In the genomic region with DNA sequence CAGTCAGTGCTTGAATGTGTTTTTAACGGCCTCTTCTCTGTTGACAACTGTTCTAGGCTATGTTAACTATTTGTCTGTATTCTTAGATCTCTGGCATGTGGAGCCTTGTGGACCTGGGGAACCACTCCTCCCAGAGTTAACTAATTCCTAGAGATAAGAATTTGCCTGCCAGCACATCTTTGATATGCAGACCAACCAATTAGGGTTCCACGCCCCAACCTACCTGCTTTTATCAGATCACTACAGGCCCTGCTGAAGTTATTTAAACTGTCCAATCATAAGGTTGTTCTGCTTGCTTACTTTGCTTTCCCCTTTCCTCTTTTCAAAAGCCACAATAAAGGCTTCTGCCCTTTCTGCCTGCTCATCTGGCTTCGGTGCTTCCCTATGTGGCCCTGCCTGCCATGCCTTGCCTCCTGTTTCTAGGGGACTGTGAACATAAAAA, we compare ENCODE assay signal across 1 cellular context.
TF ChIP-seq lines count a peak whose summit lies in the region.

No MANE protein-coding gene starts in this region.

TF ChIP-seq in K562, 482 proteins besides CTCF, POLR2A, EP300 and RAD21 (continued from another document):
- TF ChIP-seq MGA (IDR thresholded peaks at IDR 0.05) (peak; percentile 53; the same call in 1 of the 2 replicates), RAD51 (IDR thresholded peaks at IDR 0.05; ENCODE audit: borderline replicate concordance, low read depth) (no peak), C11orf30 (IDR thresholded peaks at IDR 0.05; ENCODE audit: low read depth) (peak; percentile 53; the same call in 1 of the 2 replicates), ARID3A (IDR thresholded peaks at IDR 0.05; ENCODE audit: borderline replicate concordance, low read depth, low read length) (peak; percentile 45; the same call in 1 of the 2 replicates), ZBTB2 (IDR thresholded peaks at IDR 0.05) (no peak), TAL1 (IDR thresholded peaks at IDR 0.05) (peak; percentile 78), RCOR1 (IDR thresholded peaks at IDR 0.05; ENCODE audit: borderline replicate concordance in 1 of 2, low read depth in 2 of 2, low read length in 2 of 2) (peak in 1 of 2 experiments; percentile 22; a peak in 1 of 4 replicates), GATA2 (CRISPR knock-in tag; IDR thresholded peaks at IDR 0.05) (peak; percentile 18; the same call in 1 of the 2 replicates), HDAC6 (IDR thresholded peaks at IDR 0.05; ENCODE audit: low read depth, low read length) (no peak), KLF16 (IDR thresholded peaks at IDR 0.05) (peak; percentile 34; the same call in 1 of the 2 replicates), ZSCAN29 (IDR thresholded peaks at IDR 0.05) (no peak), EP400 (IDR thresholded peaks at IDR 0.05) (peak; percentile 75), ZBTB7A (IDR thresholded peaks at IDR 0.05; ENCODE audit: borderline replicate concordance, control insufficient read depth, low read depth, low read length) (no peak), CHD4 (IDR thresholded peaks at IDR 0.05; ENCODE audit: insufficient read depth, insufficient replicate concordance, low read depth, low read length, poor library complexity, severe bottlenecking) (peak; percentile 20), ARID1B (IDR thresholded peaks at IDR 0.05) (peak; percentile 88), FOXK2 (conservative IDR thresholded peaks at IDR 0.05 in 1 of 2, IDR thresholded peaks at IDR 0.05 in 1 of 2; ENCODE audit: low read depth in 2 of 2) (peak; percentile 46 to 50; a peak in 3 of 4 replicates), NCOA1 (IDR thresholded peaks at IDR 0.05; ENCODE audit: low read depth) (0 out of 2 replicates have a peak, but pooled peaks have one; percentile 14), MYBL2 (IDR thresholded peaks at IDR 0.05; ENCODE audit: low read depth) (peak; percentile 94), MYBL2 (CRISPR knock-in tag; IDR thresholded peaks at IDR 0.05; ENCODE audit: borderline replicate concordance) (no peak)
